13 cellular contexts compared by ENCODE assay signal in the genomic region with DNA sequence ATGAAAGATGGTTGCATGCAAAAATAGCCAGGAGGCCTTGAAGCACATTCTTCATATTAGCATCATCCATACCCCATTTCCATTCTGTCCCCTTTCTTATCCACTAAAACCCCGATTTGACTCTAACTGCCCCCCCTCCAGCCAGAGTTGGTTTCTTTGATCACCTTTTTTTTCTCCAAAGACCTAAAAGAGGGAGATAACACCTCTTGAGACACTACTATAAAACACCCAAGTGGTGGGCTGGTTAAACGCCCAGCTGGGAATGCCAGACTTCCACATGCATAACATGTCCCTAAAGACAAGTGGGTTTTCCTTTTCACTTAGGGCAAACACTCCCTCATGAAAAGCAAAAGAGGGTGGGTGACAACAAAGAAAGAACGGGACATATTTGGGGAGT.
"Had no signal": no experiment of that assay in that cellular context is flagged by ENCODE, and none has a peak within 500 bp of the region (broad histone marks: within the 10 kb centered on the region; RNA-seq: fewer than 3 reads in every experiment).

No MANE protein-coding gene starts in this region.

- H3K36me3 ChIP-seq: brain microvascular endothelial cell, prostate gland, right lobe of liver, spleen, upper lobe of right lung had no signal

- H3K9me3 ChIP-seq: prostate gland, right lobe of liver, spleen, upper lobe of right lung had no signal

- H3K27me3 ChIP-seq: brain microvascular endothelial cell, foreskin keratinocyte, right lobe of liver, upper lobe of right lung had no signal

- H3K27ac ChIP-seq: brain microvascular endothelial cell, prostate gland, right lobe of liver, upper lobe of right lung had no signal

- H3K4me1 ChIP-seq: prostate gland had no signal

- ATAC-seq: activated T-helper 17 cell treated with anti-CD3 and anti-CD28 coated beads, Interleukin-2, amount 50 U/mL, for 72 hours; right lobe of liver; stimulated activated naive CD8-positive, alpha-beta T cell treated with anti-CD3 and anti-CD28 coated beads, Interleukin-15, amount 100 ng/mL, for 72 hours; upper lobe of right lung had no signal

- DNase-seq: activated naive CD4-positive, alpha-beta T cell treated with Interleukin-2 at 50 U/mL for 16 hours; anterior cingulate cortex; effector memory CD4-positive, alpha-beta T cell; glutamatergic neuron; occipital lobe; right lobe of liver; spleen; stimulated activated naive CD8-positive, alpha-beta T cell treated with anti-CD3 and anti-CD28 coated beads, Interleukin-15, amount 100 ng/mL, for 72 hours; upper lobe of right lung had no signal

- H3K4me3 ChIP-seq: prostate gland, right lobe of liver, spleen, upper lobe of right lung had no signal
